Comparison of ENCODE assay signal across 8 cellular contexts in genomic region chr21:43306911-43307676, GRCh38.
DNase-seq lines count a peak whose midpoint lies in the region; ATAC-seq lines count a peak whose summit lies in the region.

No MANE protein-coding gene starts in this region.

- DNase-seq in activated CD4-positive, CD25-positive, alpha-beta regulatory T cell (lab: John Stamatoyannopoulos, UW): no peak
- DNase-seq in T1000 (lab: John Stamatoyannopoulos, UW): peak; percentile 78
- DNase-seq in kidney tubule cell (ENCODE audit: low spot score): peak; percentile 91
- DNase-seq in anterior cingulate cortex (lab: John Stamatoyannopoulos, UW): no peak
- DNase-seq in NCI-H82 (lab: John Stamatoyannopoulos, UW): no peak
- no peak for DNase-seq in activated gamma-delta T cell treated with Interleukin-2 at 50 U/mL for 16 hours

- peak; percentile 67 to 72 for ATAC-seq in activated CD4-positive, CD25-positive, alpha-beta regulatory T cell treated with anti-CD3 and anti-CD28 coated beads, Interleukin-2, amount 50 U/mL, for 24 hours
- peak; percentile 62 for ATAC-seq in HG03432 (IDR thresholded peaks at IDR 0.05; ENCODE audit: unreplicated experiment)

Comparison
In these comparisons a context has a peak if more than half of its experiments do, and no peak if none do; other contexts are left out.
1. DNase-seq: peak in T1000 (single experiment) and kidney tubule cell (single experiment); none in activated CD4-positive, CD25-positive, alpha-beta regulatory T cell (0 of 4), anterior cingulate cortex (0 of 58), NCI-H82 (single experiment) and activated gamma-delta T cell treated with Interleukin-2 at 50 U/mL for 16 hours (single experiment).